ENCODE assay signal across 26 cellular contexts in the genomic region with DNA sequence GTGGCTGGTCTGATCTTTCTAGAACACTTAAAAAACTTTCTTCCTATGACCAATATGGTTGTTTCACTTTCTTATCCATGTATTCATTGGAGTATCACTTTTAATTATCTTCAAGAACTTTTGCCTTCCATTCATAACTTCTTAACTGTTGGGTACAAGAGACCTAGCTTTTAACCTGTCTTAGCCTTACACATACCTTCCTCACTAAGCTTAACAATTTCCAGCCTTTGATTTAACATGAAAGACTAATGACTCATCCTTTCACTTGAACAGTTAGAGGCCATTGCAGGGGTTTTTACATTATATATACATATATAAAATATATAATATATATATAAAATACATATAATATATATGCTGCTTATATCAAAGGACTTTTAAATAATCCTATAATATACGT.
"Had no signal": no experiment of that assay in that cellular context is flagged by ENCODE, and none has a peak within 500 bp of the region (broad histone marks: within the 10 kb centered on the region; RNA-seq: fewer than 3 reads in every experiment).

No MANE protein-coding gene starts in this region.

- ATAC-seq: esophagus mucosa; left lung; lower lobe of right lung; natural killer cell; psoas muscle; stimulated activated naive B cell treated with anti-CD40 and anti-IgM and Interleukin-4, amounts not matched to agents 10 μg/mL and 1 μg/mL and 100 μg/mL, for 72 hours; T-helper 17 cell had no signal

- H3K4me1 Mint-ChIP-seq: stimulated activated naive B cell treated with anti-CD40 and anti-IgM and Interleukin-4, amounts not matched to agents 10 μg/mL and 1 μg/mL and 100 μg/mL, for 72 hours; T-helper 17 cell had no signal

- H3K9me3 Mint-ChIP-seq: natural killer cell had no signal

- H3K27ac Mint-ChIP-seq: activated naive CD8-positive, alpha-beta T cell treated with anti-CD3 and anti-CD28 coated beads, Interleukin-2, amount 10 ng/mL, durations not matched to agents 7 days and 5 days; natural killer cell; neural progenitor cell; stimulated activated naive B cell treated with anti-CD40 and anti-IgM and Interleukin-4, amounts not matched to agents 10 μg/mL and 1 μg/mL and 100 μg/mL, for 72 hours; T-helper 17 cell had no signal

- H3K4me3 ChIP-seq: left lung, lower lobe of right lung, neural progenitor cell, psoas muscle, right atrium auricular region, SK-N-MC, smooth muscle cell, testis, transverse colon had no signal

- H3K36me3 Mint-ChIP-seq: natural killer cell had no signal

- DNase-seq: activated CD4-positive, alpha-beta T cell treated with anti-CD3 and anti-CD28 coated beads for 1 hour; activated CD8-positive, alpha-beta memory T cell treated with anti-CD3 and anti-CD28 coated beads for 24 hours; activated naive CD8-positive, alpha-beta T cell treated with anti-CD3 and anti-CD28 coated beads, Interleukin-2, amount 10 ng/mL, durations not matched to agents 7 days and 5 days; amniotic stem cell; central memory CD4-positive, alpha-beta T cell; left lung; lower lobe of right lung; mesenchymal stem cell; natural killer cell; occipital lobe; psoas muscle; stimulated activated CD4-positive, alpha-beta T cell treated with anti-CD3 and anti-CD28 coated beads, Interleukin-1b, Interleukin-23, amount 100 ng/mL, for 48 hours; stimulated activated CD4-positive, alpha-beta T cell treated with anti-CD3 and anti-CD28 coated beads, Interleukin-4, amount 100 ng/mL, for 4 hours; stimulated activated CD8-positive, alpha-beta memory T cell treated with anti-CD3 and anti-CD28 coated beads, Interleukin-4, amount 100 ng/mL, for 48 hours; stimulated activated naive B cell treated with anti-CD40 and anti-IgM and Interleukin-4, amounts not matched to agents 10 μg/mL and 1 μg/mL and 100 μg/mL, for 72 hours; SW 1271; T-helper 17 cell; T1000; testis; transverse colon; WERI-Rb-1 had no signal

- H3K27me3 Mint-ChIP-seq: activated naive CD8-positive, alpha-beta T cell treated with anti-CD3 and anti-CD28 coated beads, Interleukin-2, amount 10 ng/mL, durations not matched to agents 7 days and 5 days; stimulated activated naive B cell treated with anti-CD40 and anti-IgM and Interleukin-4, amounts not matched to agents 10 μg/mL and 1 μg/mL and 100 μg/mL, for 72 hours; T-helper 17 cell had no signal

- H3K4me3 Mint-ChIP-seq: activated naive CD8-positive, alpha-beta T cell treated with anti-CD3 and anti-CD28 coated beads, Interleukin-2, amount 10 ng/mL, durations not matched to agents 7 days and 5 days; natural killer cell; neural progenitor cell; stimulated activated naive B cell treated with anti-CD40 and anti-IgM and Interleukin-4, amounts not matched to agents 10 μg/mL and 1 μg/mL and 100 μg/mL, for 72 hours; T-helper 17 cell had no signal
